In the genomic region with DNA sequence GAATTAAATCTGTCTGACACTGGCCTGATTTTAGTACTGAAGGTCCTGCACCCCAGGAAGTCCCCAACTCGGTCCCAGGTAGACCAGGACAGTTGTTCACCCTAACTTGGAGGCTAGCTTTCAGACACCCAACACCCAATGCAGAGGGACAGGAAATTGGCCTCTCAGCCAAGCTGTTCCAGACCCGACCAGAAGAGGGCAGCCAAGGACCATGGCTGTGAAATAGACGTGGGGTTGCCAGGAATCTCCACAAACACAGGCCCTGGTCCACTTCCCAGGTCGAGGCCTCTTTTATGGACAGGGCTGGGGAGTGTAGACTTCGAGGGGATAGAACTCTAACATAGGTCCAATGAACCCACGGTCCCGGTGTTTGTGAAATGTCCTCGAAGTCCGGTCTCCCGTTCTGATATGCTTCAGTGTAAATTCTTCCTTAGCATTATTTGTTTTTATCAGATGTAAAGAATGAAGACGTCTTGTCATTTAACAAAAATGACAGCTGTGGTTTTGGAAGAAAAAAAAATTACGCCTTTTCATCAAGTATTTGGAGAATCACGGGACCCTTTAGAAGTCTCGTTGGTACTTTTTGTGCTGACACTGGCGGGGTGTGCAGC, we compare ENCODE assay signal across 7 cellular contexts.
DNase-seq lines count a peak whose midpoint lies in the region; ATAC-seq lines count a peak whose summit lies in the region.

No MANE protein-coding gene starts in this region.

- ATAC-seq in GM21529 (IDR thresholded peaks at IDR 0.05; ENCODE audit: unreplicated experiment), result peak; percentile 76

- in situ Hi-C loops in KBM-7 (cut with MboI; ENCODE audit: low pct_unique_long_range_greater_than_20kb, low sequenced_read_pairs), result no loop called here

- peak; percentile 43 for DNase-seq in GM04504 (ENCODE audit: low read depth)
- DNase-seq in KBM-7, result peak; percentile 76
- peak; percentile 75 for DNase-seq in RPMI8226
- DNase-seq in brain pericyte (ENCODE audit: low read depth, low spot score), result peak; percentile 18
- peak; percentile 91 for DNase-seq in islet precursor cell
- DNase-seq in stimulated activated CD4-positive, alpha-beta T cell treated with anti-CD3 and anti-CD28 coated beads, Interleukin-1b, Interleukin-23, amount 100 ng/mL, for 48 hours, result peak; percentile 53

Comparison
In these comparisons a context has a peak if more than half of its experiments do, and no peak if none do; other contexts are left out.
1. Peak in every context shown above with its lines: DNase-seq and ATAC-seq.
2. DNase-seq: peak in every context shown above with its lines; median percentile 91 in islet precursor cell; 76 in KBM-7; 75 in RPMI8226; 53 in stimulated activated CD4-positive, alpha-beta T cell treated with anti-CD3 and anti-CD28 coated beads, Interleukin-1b, Interleukin-23, amount 100 ng/mL, for 48 hours; 43 in GM04504; 18 in brain pericyte.